Comparison of ENCODE assay signal across 2 cellular contexts in genomic region chr6:117513174-117513573, GRCh38.
TF ChIP-seq lines count a peak whose summit lies in the region.

No MANE protein-coding gene starts in this region.

TF ChIP-seq in GM23338, 12 proteins besides CTCF, POLR2A, EP300 and RAD21 (continued from another document):
- TF ChIP-seq EZH2phosphoT487 (IDR thresholded peaks at IDR 0.05; ENCODE audit: unreplicated experiment): no peak
- no peak for TF ChIP-seq ZNF331 (CRISPR knock-in tag; IDR thresholded peaks at IDR 0.05; ENCODE audit: low read depth)
- TF ChIP-seq STAT1 (IDR thresholded peaks at IDR 0.05; ENCODE audit: unreplicated experiment): no peak
- TF ChIP-seq CREB1 (CRISPR knock-in tag; IDR thresholded peaks at IDR 0.05; ENCODE audit: low read depth): no peak
- no peak for TF ChIP-seq POLR2AphosphoS5 (IDR thresholded peaks at IDR 0.05; ENCODE audit: low read depth)
- TF ChIP-seq EZH2 (IDR thresholded peaks at IDR 0.05; ENCODE audit: low read depth, unreplicated experiment): no peak
- TF ChIP-seq NANOG (IDR thresholded peaks at IDR 0.05; ENCODE audit: borderline replicate concordance): no peak
- TF ChIP-seq ZNF462 (CRISPR knock-in tag; IDR thresholded peaks at IDR 0.05): no peak
- TF ChIP-seq ETS1 (IDR thresholded peaks at IDR 0.05): no peak

TF ChIP-seq in SK-N-SH treated with all-trans-retinoic acid at 6 μM for 48 hours, 23 proteins besides CTCF, POLR2A, EP300 and RAD21 (continued from another document):
- no peak for TF ChIP-seq PATZ1 (CRISPR knock-in tag; IDR thresholded peaks at IDR 0.05; ENCODE audit: borderline replicate concordance)
- no peak for TF ChIP-seq SNAI2 (CRISPR knock-in tag; IDR thresholded peaks at IDR 0.05)
- TF ChIP-seq BACH2 (CRISPR knock-in tag; IDR thresholded peaks at IDR 0.05; ENCODE audit: borderline replicate concordance): no peak
- no peak for TF ChIP-seq ZNF8 (CRISPR knock-in tag; IDR thresholded peaks at IDR 0.05)
- no peak for TF ChIP-seq PPARA (CRISPR knock-in tag; IDR thresholded peaks at IDR 0.05; ENCODE audit: borderline replicate concordance)
- no peak for TF ChIP-seq CREB5 (CRISPR knock-in tag; IDR thresholded peaks at IDR 0.05; ENCODE audit: low read depth)
- no peak for TF ChIP-seq CSRNP3 (CRISPR knock-in tag; IDR thresholded peaks at IDR 0.05)
TF ChIP-seq in SK-N-SH treated with all-trans-retinoic acid at 6 μM for 48 hours: peak in this region for 0.
